In genomic region chr2:88561646-88562388, GRCh38 we compare ENCODE assay signal across 11 cellular contexts.
DNase-seq lines count a peak whose midpoint lies in the region; ATAC-seq and TF ChIP-seq lines count a peak whose summit lies in the region.
"Had no signal": no experiment of that assay in that cellular context is flagged by ENCODE, and none has a peak within 500 bp of the region (broad histone marks: within the 10 kb centered on the region; RNA-seq: fewer than 3 reads in every experiment).

No MANE protein-coding gene starts in this region.

- no peak overlapping the region for H3K4me3 ChIP-seq in smooth muscle cell

- H3K27ac ChIP-seq in caudate nucleus (ENCODE audit: low read depth, low read length) (no peak overlapping the region), smooth muscle cell (ENCODE audit: low read depth) (no peak overlapping the region)

- no peak for TF ChIP-seq POLR2A in GM18505 (IDR thresholded peaks at IDR 0.05; ENCODE audit: borderline replicate concordance, extremely low read depth, insufficient read depth, insufficient read length)

- intact Hi-C loops in Right ventricle myocardium superior (cut with DNase I) = no loop called here

- peaks cover 3 to 20% (median 14%) of the 10 kb centered on the region in 3 donors for H3K4me1 Mint-ChIP-seq in IgD-negative memory B cell

- peaks cover 16% of the 10 kb centered on the region for H3K36me3 ChIP-seq in smooth muscle cell (ENCODE audit: low read depth)

- H3K27me3 Mint-ChIP-seq in IgD-negative memory B cell = no peaks in the 10 kb centered on the region

- H3K27me3 ChIP-seq in smooth muscle cell (ENCODE audit: low read depth) = no peaks in the 10 kb centered on the region

- H3K9me3 Mint-ChIP-seq in IgD-negative memory B cell = no peaks in the 10 kb centered on the region

- peaks cover 5% of the 10 kb centered on the region for H3K79me2 ChIP-seq in smooth muscle cell (ENCODE audit: low read depth)

- peak overlapping the region in 2 of 3 donors; percentile 39 to 83 for H3K27ac Mint-ChIP-seq in IgD-negative memory B cell

- peaks cover 5% of the 10 kb centered on the region for H3K36me3 Mint-ChIP-seq in IgD-negative memory B cell

- no peak for TF ChIP-seq CTCF in smooth muscle cell (IDR thresholded peaks at IDR 0.05; ENCODE audit: borderline replicate concordance, insufficient read depth, poor library complexity, severe bottlenecking)

- no peaks in the 10 kb centered on the region for H3K9me3 ChIP-seq in smooth muscle cell (replicated peaks; ENCODE audit: low read depth)

- H2AFZ ChIP-seq in smooth muscle cell (ENCODE audit: low read depth) = no peak overlapping the region

- no peak overlapping the region for H3K4me2 ChIP-seq in smooth muscle cell

- WGBS in smooth muscle cell (ENCODE audit: low lambda C conversion rate) = 96% methylated on average over 3 of the region's 3 CpGs

- H3F3A ChIP-seq in smooth muscle cell (ENCODE audit: low read depth) = no peaks in the 10 kb centered on the region

- peaks cover 45% of the 10 kb centered on the region for H4K20me1 ChIP-seq in smooth muscle cell (ENCODE audit: low read depth)

- H3K4me1 ChIP-seq in smooth muscle cell (ENCODE audit: low read depth) = no peaks in the 10 kb centered on the region

- peak; percentile 71 for ATAC-seq in GM18505 (IDR thresholded peaks at IDR 0.05; ENCODE audit: unreplicated experiment)
- peak; percentile 72 for ATAC-seq in GM19463 (IDR thresholded peaks at IDR 0.05; ENCODE audit: unreplicated experiment)
- ATAC-seq in HG02938 (IDR thresholded peaks at IDR 0.05; ENCODE audit: unreplicated experiment) = peak; percentile 62
- ATAC-seq in Right ventricle myocardium superior (ENCODE audit: poor library complexity) = no peak

- DNase-seq in caudate nucleus (lab: John Stamatoyannopoulos, UW) = no peak
- DNase-seq in smooth muscle cell (lab: John Stamatoyannopoulos, UW; ENCODE audit: unreplicated experiment) = no peak
- DNase-seq in Right ventricle myocardium superior = no peak
- DNase-seq in stimulated activated CD4-positive, alpha-beta T cell treated with anti-CD3 and anti-CD28 coated beads, Interleukin-4, amount 100 ng/mL, for 1 hour = no peak
- DNase-seq: activated naive CD4-positive, alpha-beta T cell treated with Interleukin-2 at 50 U/mL for 16 hours; NCI-H1436 treated with DMSO at 0.1 percent for 48 hours; nucleus accumbens had no signal

- H3K9ac ChIP-seq in smooth muscle cell (ENCODE audit: low read depth) = no peak overlapping the region

- no peak overlapping the region for H3K4me3 Mint-ChIP-seq in IgD-negative memory B cell
